ENCODE assay signal across 8 cellular contexts in the genomic region with DNA sequence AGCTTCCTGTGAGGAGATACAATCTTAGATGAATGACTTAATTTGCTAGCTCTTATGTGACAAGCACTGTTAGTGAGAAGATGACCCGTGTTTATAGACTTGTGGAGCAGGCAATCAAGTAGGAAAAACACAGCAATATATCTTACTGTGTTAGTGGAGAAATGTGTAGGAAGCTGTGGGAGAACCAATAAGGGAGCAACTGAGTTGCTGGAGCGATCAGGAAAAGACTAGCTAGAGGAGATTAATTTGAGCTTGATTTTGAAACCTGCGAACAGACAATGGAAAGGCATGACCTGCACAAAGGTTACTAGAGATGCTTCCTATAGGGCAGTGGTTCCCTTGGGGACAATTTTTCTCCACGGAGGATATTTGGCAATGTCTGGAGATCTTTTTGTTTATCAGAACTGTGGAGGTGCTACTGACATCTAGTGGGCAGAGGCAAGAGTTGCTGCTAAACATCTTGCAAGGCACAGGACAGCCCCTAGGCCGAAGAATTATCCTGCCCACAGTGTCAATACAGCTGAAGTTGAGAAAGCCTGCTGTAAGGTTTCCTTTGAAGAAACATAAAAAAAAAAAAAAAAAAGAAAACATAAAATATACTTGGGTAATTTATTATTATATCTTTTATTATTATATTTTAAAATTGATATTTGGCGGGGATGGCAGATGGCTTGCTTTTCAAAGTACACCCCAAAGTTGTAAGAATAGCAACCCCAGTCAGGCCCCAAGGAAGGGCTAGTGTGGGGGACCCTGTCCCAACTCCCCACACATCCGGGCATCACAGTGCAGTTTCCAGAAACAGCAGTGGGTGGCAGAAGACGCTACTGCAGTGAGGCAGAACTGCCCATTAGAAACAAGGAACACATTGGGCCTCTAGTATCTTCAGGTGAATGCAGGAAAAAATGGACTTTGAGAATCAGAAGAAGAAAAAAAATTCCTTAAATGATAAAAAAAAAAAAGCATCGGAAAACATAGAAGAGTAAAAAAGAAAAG.
DNase-seq lines count a peak whose midpoint lies in the region; ATAC-seq and TF ChIP-seq lines count a peak whose summit lies in the region.

No MANE protein-coding gene starts in this region.

- no peak overlapping the region for H3K27ac Mint-ChIP-seq in activated B cell treated with CpG ODN at 0.5 μM for 24 hours

- 51 to 52% methylated on average over 9 of the region's 9 CpGs for WGBS in upper lobe of left lung, 2 donors

- H3K4me3 Mint-ChIP-seq in activated B cell treated with CpG ODN at 0.5 μM for 24 hours, result no peak overlapping the region

- no peaks in the 10 kb centered on the region for H3K36me3 Mint-ChIP-seq in activated B cell treated with CpG ODN at 0.5 μM for 24 hours (ENCODE audit: low read depth)

- intact Hi-C loops in activated B cell treated with CpG ODN at 0.5 μM for 24 hours (cut with micrococcal nuclease), result loop anchor here (1.0 to 10.0 kb wide), 3 partner anchors 320 to 636 kb away; no protein-coding TSS in a partner anchor

- TF ChIP-seq EP300 in upper lobe of left lung (IDR thresholded peaks at IDR 0.05), result no peak

- ATAC-seq in activated B cell treated with CpG ODN at 0.5 μM for 24 hours (ENCODE audit: low read depth) (peak; percentile 25), upper lobe of left lung (ENCODE audit: low FRiP score in 2 of 2) (peak in 1 of 2 donors; percentile 75)

- CTCF ChIA-PET in BJ (lab: Yijun Ruan, JAX), result interaction anchor here (0.9 to 1.1 kb wide), 2 partner anchors 8 to 320 kb away, joined by 3 to 6 read pairs; no protein-coding TSS in a partner anchor
- CTCF ChIA-PET in activated B cell treated with CpG ODN at 0.5 μM for 24 hours (lab: Charles Lee), result interaction anchor here (0.8 to 1.1 kb wide), 3 partner anchors 11 to 514 kb away, joined by 3 read pairs; no protein-coding TSS in a partner anchor

- peaks cover under 1% of the 10 kb centered on the region for H3K27me3 Mint-ChIP-seq in activated B cell treated with CpG ODN at 0.5 μM for 24 hours

- no peak for TF ChIP-seq POLR2A in upper lobe of left lung (IDR thresholded peaks at IDR 0.05)

- H3K4me3 ChIP-seq in BJ (ENCODE audit: low read depth, low read length), result no peak overlapping the region
- H3K4me3 ChIP-seq in HFF-Myc (replicated peaks; ENCODE audit: low read depth, low read length), result no peak overlapping the region
- no peak overlapping the region for H3K4me3 ChIP-seq in upper lobe of left lung

- no peaks in the 10 kb centered on the region for H3K36me3 ChIP-seq in BJ (ENCODE audit: control insufficient read depth, insufficient read depth, low read length)
- no peaks in the 10 kb centered on the region for H3K36me3 ChIP-seq in upper lobe of left lung

- H3K4me1 ChIP-seq in upper lobe of left lung, result no peaks in the 10 kb centered on the region

- TF ChIP-seq CTCF in BJ (IDR thresholded peaks at IDR 0.05; ENCODE audit: insufficient read depth, low read depth, low read length), result peak; percentile 53
- TF ChIP-seq CTCF in GM12873 (IDR thresholded peaks at IDR 0.05; ENCODE audit: insufficient read depth, low read depth, low read length, missing control alignments), result peak; percentile 85
- peak; percentile 63 for TF ChIP-seq CTCF in HFF-Myc (IDR thresholded peaks at IDR 0.05; ENCODE audit: low read depth, low read length, missing control alignments)
- TF ChIP-seq CTCF in activated B cell treated with CpG ODN at 0.5 μM for 24 hours (IDR thresholded peaks at IDR 0.05), result no peak
- peak in 5 of 6 experiments; percentile 20 to 42 (median 34) for TF ChIP-seq CTCF in upper lobe of left lung (IDR thresholded peaks at IDR 0.05)

- no peaks in the 10 kb centered on the region for H3K4me1 Mint-ChIP-seq in activated B cell treated with CpG ODN at 0.5 μM for 24 hours

- no peaks in the 10 kb centered on the region for H3K9me3 Mint-ChIP-seq in activated B cell treated with CpG ODN at 0.5 μM for 24 hours

- H3K9me3 ChIP-seq in upper lobe of left lung, result no peaks in the 10 kb centered on the region

- H3K27ac ChIP-seq in upper lobe of left lung, result no peak overlapping the region

- DNase-seq in BJ (ENCODE audit: low read depth) (no peak), HFF-Myc (ENCODE audit: extremely low read depth, low read depth) (no peak), M059J (ENCODE audit: low read depth) (peak; percentile 44), activated B cell treated with CpG ODN at 0.5 μM for 24 hours (no peak), iPS-NIHi11 (ENCODE audit: low spot score) (peak; percentile 57), upper lobe of left lung (no peak), NCI-H2029 (lab: John Stamatoyannopoulos, UW) (no peak)

- H3K27me3 ChIP-seq in BJ (ENCODE audit: control insufficient read depth, insufficient read depth, low read length) (no peaks in the 10 kb centered on the region), upper lobe of left lung (no peaks in the 10 kb centered on the region)

- POLR2A ChIA-PET in BJ (lab: Charles Lee) (no interaction called here), activated B cell treated with CpG ODN at 0.5 μM for 24 hours (lab: Charles Lee) (no interaction called here)

Comparison
In these comparisons a context has a peak if more than half of its experiments do, and no peak if none do; other contexts are left out.
1. DNase-seq: peak in M059J (single experiment) and iPS-NIHi11 (single experiment); none in BJ (single experiment), HFF-Myc (single experiment), activated B cell treated with CpG ODN at 0.5 μM for 24 hours (single experiment), upper lobe of left lung (0 of 2) and NCI-H2029 (single experiment).